In the genomic region with DNA sequence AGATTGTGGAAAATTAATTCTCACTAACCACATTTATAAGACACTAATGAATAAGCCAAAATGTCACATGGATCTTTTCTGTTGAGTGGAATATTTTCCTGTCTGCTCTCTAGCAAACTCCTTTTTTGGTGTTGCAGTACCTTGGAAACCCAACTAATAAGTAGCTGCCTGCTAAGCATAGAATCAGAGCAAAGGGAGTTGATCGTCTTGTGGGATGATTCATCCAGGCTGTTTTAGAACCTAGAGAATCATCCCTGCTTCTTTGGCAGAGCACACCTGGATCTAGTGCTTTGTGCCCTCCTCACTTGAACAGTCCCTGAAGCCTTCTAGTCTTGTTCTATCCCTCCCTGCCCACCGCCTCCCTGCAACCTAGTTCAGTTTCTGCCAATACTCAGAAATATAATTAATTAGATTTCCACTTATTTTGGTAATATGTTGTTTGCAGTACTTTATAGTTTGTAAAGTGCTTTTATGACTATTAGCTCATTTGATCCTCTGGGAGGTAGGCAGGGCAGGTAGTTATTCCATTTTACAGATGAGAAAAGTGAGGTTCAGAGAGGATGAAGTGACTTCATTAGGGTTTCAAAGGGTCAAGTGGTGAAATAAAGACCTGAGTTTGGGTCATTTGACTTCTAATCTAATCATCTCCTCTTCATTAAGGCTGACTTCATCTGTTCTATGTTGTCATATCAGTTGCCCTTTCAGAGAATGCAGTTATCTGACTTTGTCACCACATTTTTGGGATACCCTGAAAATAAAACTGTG, we compare ENCODE assay signal across 9 cellular contexts. TPM values are rescaled to one million over a fixed set of nuclear protein-coding genes. Genes with fewer than 3 reads are reported as not detected.
DNase-seq lines count a peak whose midpoint lies in the region; ATAC-seq and TF ChIP-seq lines count a peak whose summit lies in the region.
"Had no signal": no experiment of that assay in that cellular context is flagged by ENCODE, and none has a peak within 500 bp of the region (broad histone marks: within the 10 kb centered on the region; RNA-seq: fewer than 3 reads in every experiment).

No MANE protein-coding gene starts in this region.

- peaks cover 0 to 1% (median 0%) of the 10 kb centered on the region in 11 donors for H3K9me3 Mint-ChIP-seq in naive thymus-derived CD4-positive, alpha-beta T cell

- no peaks in the 10 kb centered on the region for H3K9me3 ChIP-seq in BLaER1
- no peaks in the 10 kb centered on the region for H3K9me3 ChIP-seq in naive thymus-derived CD4-positive, alpha-beta T cell (ENCODE audit: control insufficient read depth in 2 of 3, low read length in 3 of 3)

- peaks cover 21 to 36% (median 30%) of the 10 kb centered on the region in 7 donors for H3K4me1 Mint-ChIP-seq in naive thymus-derived CD4-positive, alpha-beta T cell

- peaks cover 28% of the 10 kb centered on the region; the same call in 1 of the 2 replicates for H4K20me1 ChIP-seq in BLaER1

- H3K9ac ChIP-seq in BLaER1 = no peak overlapping the region

- intact Hi-C loops in naive thymus-derived CD4-positive, alpha-beta T cell (cut with micrococcal nuclease) = no loop called here

- peak; percentile 8 for DNase-seq in HT1080 (ENCODE audit: low read depth)
- peak; percentile 58 for DNase-seq in choroid plexus epithelial cell (ENCODE audit: low read depth)
- no peak for DNase-seq in naive thymus-derived CD4-positive, alpha-beta T cell
- no peak for DNase-seq in NCI-H1694 treated with DMSO at 0.1 percent for 48 hours (lab: John Stamatoyannopoulos, UW)
- DNase-seq in NK-92 (lab: John Stamatoyannopoulos, UW; ENCODE audit: unreplicated experiment) = no peak
- no peak for DNase-seq in SW480 (ENCODE audit: low spot score)
- DNase-seq in activated CD4-positive, alpha-beta T cell treated with anti-CD3 and anti-CD28 coated beads, Interleukin-2, amount 50 U/mL, for 48 hours = no peak
- DNase-seq: foreskin melanocyte had no signal

- no peak for ATAC-seq in naive thymus-derived CD4-positive, alpha-beta T cell

- peak overlapping the region in 8 of 9 donors; percentile 41 to 92 (median 79) for H3K27ac Mint-ChIP-seq in naive thymus-derived CD4-positive, alpha-beta T cell

- no peak overlapping the region for H3K4me3 ChIP-seq in BLaER1
- H3K4me3 ChIP-seq in choroid plexus epithelial cell (ENCODE audit: low read depth, low read length) = no peak overlapping the region
- no peak overlapping the region for H3K4me3 ChIP-seq in naive thymus-derived CD4-positive, alpha-beta T cell (ENCODE audit: low read length)

- H3K27me3 ChIP-seq in BLaER1 = no peaks in the 10 kb centered on the region
- no peaks in the 10 kb centered on the region for H3K27me3 ChIP-seq in naive thymus-derived CD4-positive, alpha-beta T cell (ENCODE audit: control insufficient read depth in 2 of 2, insufficient read depth in 2 of 2, low read length in 2 of 2)

- H3K27me3 Mint-ChIP-seq in naive thymus-derived CD4-positive, alpha-beta T cell = peaks cover 0 to 2% (median 0%) of the 10 kb centered on the region in 5 donors

- peaks cover 0 to 5% (median 0%) of the 10 kb centered on the region in 5 donors for H3K36me3 Mint-ChIP-seq in naive thymus-derived CD4-positive, alpha-beta T cell

- no peak overlapping the region for H3K27ac ChIP-seq in BLaER1
- H3K27ac ChIP-seq in naive thymus-derived CD4-positive, alpha-beta T cell (ENCODE audit: low read depth, low read length) = no peak overlapping the region

- no peak for TF ChIP-seq CTCF in choroid plexus epithelial cell (conservative IDR thresholded peaks at IDR 0.05; ENCODE audit: low read depth, low read length)

- POLR2A ChIA-PET in naive thymus-derived CD4-positive, alpha-beta T cell (lab: Charles Lee) = no interaction called here

- peak overlapping the region; percentile 87 for H3K4me2 ChIP-seq in BLaER1

- CTCF ChIA-PET in naive thymus-derived CD4-positive, alpha-beta T cell (lab: Charles Lee) = no interaction called here

- peak overlapping the region; percentile 70 to 97 (median 92) for H3K4me3 Mint-ChIP-seq in naive thymus-derived CD4-positive, alpha-beta T cell

- H3K36me3 ChIP-seq in BLaER1 = peaks cover 9% of the 10 kb centered on the region
- H3K36me3 ChIP-seq in naive thymus-derived CD4-positive, alpha-beta T cell (ENCODE audit: control insufficient read depth in 2 of 3, insufficient read depth in 3 of 3, low read length in 3 of 3) = no peaks in the 10 kb centered on the region

- peaks cover 37% of the 10 kb centered on the region for H3K4me1 ChIP-seq in BLaER1
- peaks cover 7 to 26% of the 10 kb centered on the region in 2 donors for H3K4me1 ChIP-seq in naive thymus-derived CD4-positive, alpha-beta T cell (ENCODE audit: control insufficient read depth in 2 of 2, insufficient read depth in 2 of 2, low read length in 2 of 2)

RNA-seq across cellular contexts. Expression of a gene that starts 2.5 kb away (rescaled TPM):
- 1.9 and 2.0 TPM in 2 replicates for total RNA-seq in HT1080 (2014; rRNA removed; shearing (Covaris generic))
- 3.7 and 4.0 TPM in 2 replicates for polyA plus RNA-seq in HT1080 (2015; cell fraction: cytosol; rRNA removed)
- 8.2 and 14.8 TPM in 2 replicates for polyA plus RNA-seq in HT1080 (2015; cell fraction: nucleus; rRNA removed)
- total RNA-seq in naive thymus-derived CD4-positive, alpha-beta T cell = 10 to 100 TPM; 13.2 to 32.6 (median 17.8) TPM
- 1 to 10 TPM; 2.5 to 6.4 TPM for polyA plus RNA-seq in naive thymus-derived CD4-positive, alpha-beta T cell

RNA-seq across cellular contexts. Expression of a gene that starts 40.5 kb away (rescaled TPM):
- 36.2 and 43.3 TPM in 2 replicates for total RNA-seq in HT1080 (2014; rRNA removed; shearing (Covaris generic))
- 17.1 and 19.6 TPM in 2 replicates for polyA plus RNA-seq in HT1080 (2015; cell fraction: cytosol; rRNA removed)
- 26.0 and 30.5 TPM in 2 replicates for polyA plus RNA-seq in HT1080 (2015; cell fraction: nucleus; rRNA removed)
- 10 to 100 TPM in 1 of 5 experiments, 1 to 10 TPM in 1, under 1 TPM in 3; 0.11 to 48.7 (median 0.64) TPM for total RNA-seq in naive thymus-derived CD4-positive, alpha-beta T cell
- not detected for polyA plus RNA-seq in naive thymus-derived CD4-positive, alpha-beta T cell

Comparison
In these comparisons a context has a peak if more than half of its experiments do, and no peak if none do; other contexts are left out.
1. DNase-seq: peak in HT1080 (single experiment) and choroid plexus epithelial cell (single experiment); none in naive thymus-derived CD4-positive, alpha-beta T cell (0 of 9), NCI-H1694 treated with DMSO at 0.1 percent for 48 hours (single experiment), NK-92 (single experiment), SW480 (single experiment) and activated CD4-positive, alpha-beta T cell treated with anti-CD3 and anti-CD28 coated beads, Interleukin-2, amount 50 U/mL, for 48 hours (0 of 2).